ENCODE assay signal across 24 cellular contexts in the genomic region with DNA sequence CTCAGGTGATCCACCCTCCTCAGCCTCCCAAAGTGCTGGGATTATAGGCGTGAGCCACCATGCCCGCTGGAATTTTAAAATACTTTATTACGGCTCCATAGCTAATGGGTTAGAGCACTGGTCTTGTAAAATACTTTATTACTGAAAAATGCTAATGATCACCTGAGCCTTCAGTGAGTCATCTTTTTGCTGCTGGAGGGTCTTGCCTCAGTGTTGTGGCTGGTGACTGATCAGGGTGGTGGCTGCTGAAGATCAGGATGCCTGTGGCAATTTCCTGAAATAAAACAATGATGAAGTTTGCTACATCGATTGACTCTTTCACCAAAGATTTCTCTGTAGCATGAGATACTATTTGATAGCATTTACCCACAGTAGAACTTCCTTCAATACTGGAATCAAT.
"Had no signal": no experiment of that assay in that cellular context is flagged by ENCODE, and none has a peak within 500 bp of the region (broad histone marks: within the 10 kb centered on the region; RNA-seq: fewer than 3 reads in every experiment).

No MANE protein-coding gene starts in this region.

- H3K9me3 ChIP-seq: sigmoid colon, spleen, thoracic aorta, upper lobe of left lung had no signal

- ATAC-seq: activated CD8-positive, alpha-beta T cell treated with anti-CD3 and anti-CD28 coated beads, Interleukin-2, amount 10 ng/mL, durations not matched to agents 7 days and 5 days; left lobe of liver; stimulated activated memory B cell treated with anti-CD40 and anti-IgM and Interleukin-4, amounts not matched to agents 10 μg/mL and 1 μg/mL and 100 μg/mL, for 72 hours had no signal

- H3K4me3 ChIP-seq: cardiac muscle cell, lung, sigmoid colon, spleen, thoracic aorta, upper lobe of left lung had no signal

- H3K4me1 ChIP-seq: parathyroid adenoma, sigmoid colon, spleen, upper lobe of left lung had no signal

- DNase-seq: activated CD4-positive, alpha-beta T cell treated with anti-CD3 and anti-CD28 coated beads, Interleukin-2, amount 10 ng/mL, durations not matched to agents 7 days and 5 days; activated CD8-positive, alpha-beta T cell treated with anti-CD3 and anti-CD28 coated beads, Interleukin-2, amount 10 ng/mL, durations not matched to agents 7 days and 5 days; activated effector memory CD4-positive, alpha-beta T cell treated with anti-CD3 and anti-CD28 coated beads, Interleukin-2, amount 50 U/mL, for 16 hours; activated naive CD4-positive, alpha-beta T cell treated with anti-CD3 and anti-CD28 coated beads, Interleukin-2, amount 50 U/mL, for 16 hours; activated T-cell treated with anti-CD3 and anti-CD28 coated beads, Interleukin-2, amount 50 U/mL, for 48 hours; aorta; dermis blood vessel endothelial cell; effector memory CD4-positive, alpha-beta T cell; foreskin melanocyte; glutamatergic neuron; hypothalamus; islet precursor cell; sigmoid colon; spleen; stimulated activated CD4-positive, alpha-beta T cell treated with anti-CD3 and anti-CD28 coated beads, Interleukin-4, amount 100 ng/mL, for 4 hours; T-helper 1 cell; T-helper 9 cell; upper lobe of left lung had no signal

- H3K27me3 ChIP-seq: cardiac muscle cell, sigmoid colon, spleen, upper lobe of left lung had no signal

- H3K27ac ChIP-seq: cardiac muscle cell, parathyroid adenoma, sigmoid colon, spleen, thoracic aorta, upper lobe of left lung had no signal

- H3K36me3 ChIP-seq: cardiac muscle cell, sigmoid colon, spleen, thoracic aorta, upper lobe of left lung had no signal

- H3K9ac ChIP-seq: parathyroid adenoma had no signal

- H2AFZ ChIP-seq: parathyroid adenoma had no signal

- H3K79me2 ChIP-seq: parathyroid adenoma had no signal
